ENCODE assay signal across 9 cellular contexts in genomic region chr13:77345150-77345780, GRCh38. TPM values are rescaled to one million over a fixed set of nuclear protein-coding genes. Genes with fewer than 3 reads are reported as not detected.
DNase-seq lines count a peak whose midpoint lies in the region; ATAC-seq, FAIRE-seq and TF ChIP-seq lines count a peak whose summit lies in the region.
"Had no signal": no experiment of that assay in that cellular context is flagged by ENCODE, and none has a peak within 500 bp of the region (broad histone marks: within the 10 kb centered on the region; RNA-seq: fewer than 3 reads in every experiment).

No MANE protein-coding gene starts in this region.

- POLR2A ChIA-PET in activated CD8-positive, alpha-beta T cell treated with anti-CD3 and anti-CD28 coated beads, Interleukin-2, amount 10 ng/mL, durations not matched to agents 7 days and 5 days (lab: Charles Lee) = interaction anchor here (0.8 to 1.2 kb wide), 2 partner anchors 16 to 20 kb away, joined by 3 read pairs; no protein-coding TSS in a partner anchor

- intact Hi-C loops in pancreas (cut with DNase I) = no loop called here

- H3K27ac Mint-ChIP-seq in activated CD8-positive, alpha-beta T cell treated with anti-CD3 and anti-CD28 coated beads, Interleukin-2, amount 10 ng/mL, durations not matched to agents 7 days and 5 days = no peak overlapping the region
- no peak overlapping the region for H3K27ac Mint-ChIP-seq in glutamatergic neuron (ENCODE audit: unreplicated experiment)

- H3K27ac ChIP-seq in pancreas = no peak overlapping the region
- H3K27ac ChIP-seq: thoracic aorta had no signal

- H3K4me3 Mint-ChIP-seq in activated CD8-positive, alpha-beta T cell treated with anti-CD3 and anti-CD28 coated beads, Interleukin-2, amount 10 ng/mL, durations not matched to agents 7 days and 5 days = no peak overlapping the region
- no peak overlapping the region for H3K4me3 Mint-ChIP-seq in glutamatergic neuron (ENCODE audit: unreplicated experiment)

- peak; percentile 5 for DNase-seq in M059J (ENCODE audit: low read depth)
- DNase-seq in activated CD8-positive, alpha-beta T cell treated with anti-CD3 and anti-CD28 coated beads, Interleukin-2, amount 10 ng/mL, durations not matched to agents 7 days and 5 days = no peak
- no peak for DNase-seq in OCI-M2 (lab: John Stamatoyannopoulos, UW; ENCODE audit: unreplicated experiment)
- DNase-seq in glutamatergic neuron = no peak
- no peak for DNase-seq in pancreas
- DNase-seq in activated CD8-positive, alpha-beta memory T cell treated with anti-CD3 and anti-CD28 coated beads for 24 hours = no peak

- H3K36me3 Mint-ChIP-seq in activated CD8-positive, alpha-beta T cell treated with anti-CD3 and anti-CD28 coated beads, Interleukin-2, amount 10 ng/mL, durations not matched to agents 7 days and 5 days (ENCODE audit: low read depth) = no peaks in the 10 kb centered on the region
- peaks cover 10% of the 10 kb centered on the region for H3K36me3 Mint-ChIP-seq in glutamatergic neuron (ENCODE audit: unreplicated experiment)

- ATAC-seq in GM18499 (IDR thresholded peaks at IDR 0.05; ENCODE audit: insufficient read depth, unreplicated experiment) = peak; percentile 47
- ATAC-seq in GM21717 (IDR thresholded peaks at IDR 0.05; ENCODE audit: unreplicated experiment) = peak; percentile 63
- ATAC-seq in activated CD8-positive, alpha-beta T cell treated with anti-CD3 and anti-CD28 coated beads, Interleukin-2, amount 10 ng/mL, durations not matched to agents 7 days and 5 days = peak; percentile 55
- ATAC-seq in pancreas = no peak

- no peak overlapping the region for H3K4me3 ChIP-seq in pancreas
- H3K4me3 ChIP-seq: thoracic aorta had no signal

- H3K9me3 Mint-ChIP-seq in activated CD8-positive, alpha-beta T cell treated with anti-CD3 and anti-CD28 coated beads, Interleukin-2, amount 10 ng/mL, durations not matched to agents 7 days and 5 days (ENCODE audit: insufficient read depth) = no peaks in the 10 kb centered on the region
- no peaks in the 10 kb centered on the region for H3K9me3 Mint-ChIP-seq in glutamatergic neuron (ENCODE audit: unreplicated experiment)

- H3K27me3 Mint-ChIP-seq in activated CD8-positive, alpha-beta T cell treated with anti-CD3 and anti-CD28 coated beads, Interleukin-2, amount 10 ng/mL, durations not matched to agents 7 days and 5 days (ENCODE audit: low read depth) = no peaks in the 10 kb centered on the region
- H3K27me3 Mint-ChIP-seq in glutamatergic neuron (ENCODE audit: unreplicated experiment) = peaks cover 6% of the 10 kb centered on the region

- CTCF ChIA-PET in activated CD8-positive, alpha-beta T cell treated with anti-CD3 and anti-CD28 coated beads, Interleukin-2, amount 10 ng/mL, durations not matched to agents 7 days and 5 days (lab: Charles Lee) = interaction anchor here (0.6 kb wide), 1 partner anchor 133 kb away, joined by 3 read pairs; no protein-coding TSS in a partner anchor

- TF ChIP-seq CTCF in glutamatergic neuron (IDR thresholded peaks at IDR 0.05; ENCODE audit: partially characterized antibody, unreplicated experiment) (no peak), pancreas (IDR thresholded peaks at IDR 0.05) (no peak)

- no peaks in the 10 kb centered on the region for H3K4me1 ChIP-seq in pancreas

- WGBS in pancreas, 2 donors = 72 to 87% methylated on average over 2 of the region's 2 CpGs

- no peaks in the 10 kb centered on the region for H3K27me3 ChIP-seq in pancreas

- peaks cover 5% of the 10 kb centered on the region for H3K4me1 Mint-ChIP-seq in activated CD8-positive, alpha-beta T cell treated with anti-CD3 and anti-CD28 coated beads, Interleukin-2, amount 10 ng/mL, durations not matched to agents 7 days and 5 days (ENCODE audit: low read depth)
- peaks cover 9% of the 10 kb centered on the region for H3K4me1 Mint-ChIP-seq in glutamatergic neuron (ENCODE audit: low read depth, unreplicated experiment)

- H3K36me3 ChIP-seq in pancreas = no peaks in the 10 kb centered on the region
- H3K36me3 ChIP-seq: thoracic aorta had no signal

- no peaks in the 10 kb centered on the region for H3K9me3 ChIP-seq in pancreas
- H3K9me3 ChIP-seq: thoracic aorta had no signal

- no peak for FAIRE-seq in pancreas (lab: Jason Lieb, UNC)

RNA-seq across cellular contexts. Expression of gene MYCBP2, which starts 18.4 kb away (rescaled TPM):
- 22.8 and 26.7 TPM in 2 replicates for total RNA-seq in M059J (2014; rRNA removed; shearing (Covaris generic))
- total RNA-seq in activated CD8-positive, alpha-beta T cell treated with anti-CD3 and anti-CD28 coated beads, Interleukin-2, amount 10 ng/mL, durations not matched to agents 7 days and 5 days = 100 to 1,000 TPM; 107 to 109 TPM
- total RNA-seq in glutamatergic neuron (ENCODE audit: unreplicated experiment) (233 TPM), pancreas (10 to 100 TPM; 38.3 to 49.1 (median 46.8) TPM)
- polyA plus RNA-seq in pancreas = 10 to 100 TPM; 17.6 to 24.8 TPM

Comparison
In these comparisons a context has a peak if more than half of its experiments do, and no peak if none do; other contexts are left out.
1. ATAC-seq: peak in GM18499 (single experiment), GM21717 (single experiment) and activated CD8-positive, alpha-beta T cell treated with anti-CD3 and anti-CD28 coated beads, Interleukin-2, amount 10 ng/mL, durations not matched to agents 7 days and 5 days (single experiment); none in pancreas (0 of 4).